Comparison of ENCODE assay signal across 14 cellular contexts in the genomic region with DNA sequence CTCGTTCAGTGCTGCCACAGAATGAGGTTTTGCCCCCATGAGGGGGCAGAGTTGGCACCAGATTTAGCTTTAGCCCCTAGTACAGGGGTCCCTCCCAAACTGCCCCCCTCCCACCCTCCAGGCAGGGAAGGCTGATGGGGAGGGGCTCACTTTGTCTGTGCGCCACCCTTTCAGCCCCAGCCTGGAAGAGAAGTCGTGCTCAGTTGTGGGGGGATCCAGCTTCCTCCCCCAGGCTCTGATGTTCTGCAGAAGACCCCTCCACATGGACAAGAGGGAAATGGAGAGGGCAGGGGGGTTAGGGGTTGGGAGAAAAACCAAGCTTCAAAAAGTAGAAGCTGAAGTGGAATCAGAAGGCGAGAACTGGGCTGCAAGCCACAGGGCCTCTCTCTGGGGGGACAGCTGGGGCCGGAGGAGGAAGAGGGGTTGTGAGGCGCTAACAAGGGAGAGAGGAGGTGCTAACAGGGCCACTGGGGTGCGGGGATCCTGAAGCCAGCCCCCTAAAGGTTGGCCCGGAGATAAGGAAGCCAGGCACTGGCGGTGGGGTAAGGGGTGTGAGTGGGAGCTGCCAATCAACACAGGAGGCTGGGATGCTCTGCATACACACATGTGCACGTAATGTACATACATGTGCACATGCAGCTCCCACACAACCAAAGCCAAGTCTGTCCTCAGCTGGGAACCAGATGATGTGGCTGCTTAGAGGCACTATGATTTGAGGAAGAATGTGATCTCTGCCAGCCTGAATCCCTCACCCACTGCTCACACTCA. TPM values are rescaled to one million over a fixed set of nuclear protein-coding genes. Genes with fewer than 3 reads are reported as not detected.
DNase-seq lines count a peak whose midpoint lies in the region; ATAC-seq, FAIRE-seq and TF ChIP-seq lines count a peak whose summit lies in the region.
"Had no signal": no experiment of that assay in that cellular context is flagged by ENCODE, and none has a peak within 500 bp of the region (broad histone marks: within the 10 kb centered on the region; RNA-seq: fewer than 3 reads in every experiment).

No MANE protein-coding gene starts in this region.

- DNase-seq in activated CD4-positive, alpha-beta T cell treated with anti-CD3 and anti-CD28 coated beads for 36 hours: peak; percentile 3
- no peak for DNase-seq in activated CD4-positive, alpha-beta T cell treated with anti-CD3 and anti-CD28 coated beads for 48 hours
- DNase-seq in astrocyte of the spinal cord (ENCODE audit: low read depth, low spot score) (peak; percentile 37), lung (ENCODE audit: low spot score) (peak; percentile 28), type B pancreatic cell (ENCODE audit: extremely low spot score, unreplicated experiment) (no peak), HK-2 (ENCODE audit: unreplicated experiment) (no peak), urothelium cell line (ENCODE audit: low spot score) (no peak), NCI-H128 (lab: John Stamatoyannopoulos, UW; ENCODE audit: unreplicated experiment) (no peak)
- DNase-seq: activated naive CD4-positive, alpha-beta T cell treated with anti-CD3 and anti-CD28 coated beads for 36 hours; effector memory CD8-positive, alpha-beta T cell; NCI-H2171 had no signal

- CTCF ChIA-PET in activated CD4-positive, alpha-beta T cell treated with anti-CD3 and anti-CD28 coated beads for 36 hours (lab: Charles Lee): interaction anchor here (0.5 to 3.7 kb wide), 6 partner anchors 50 to 381 kb away, joined by 3 to 29 read pairs (median 4); a partner anchor contains a TSS

- POLR2A ChIA-PET in activated CD4-positive, alpha-beta T cell treated with anti-CD3 and anti-CD28 coated beads for 36 hours (lab: Charles Lee): no interaction called here

- no peaks in the 10 kb centered on the region for H3K9me3 Mint-ChIP-seq in activated CD4-positive, alpha-beta T cell treated with anti-CD3 and anti-CD28 coated beads for 36 hours (ENCODE audit: low read depth)
- no peaks in the 10 kb centered on the region for H3K9me3 Mint-ChIP-seq in type B pancreatic cell
- H3K9me3 Mint-ChIP-seq: activated naive CD4-positive, alpha-beta T cell treated with anti-CD3 and anti-CD28 coated beads for 36 hours; effector memory CD8-positive, alpha-beta T cell had no signal

- WGBS in lung, 2 donors: 31 to 46% methylated on average over 10 of the region's 10 CpGs

- H3K4me3 ChIP-seq in astrocyte of the spinal cord (ENCODE audit: low read depth, low read length) (no peak overlapping the region), lung (no peak overlapping the region)

- H3K36me3 ChIP-seq in lung (ENCODE audit: control insufficient read depth in 2 of 2, insufficient read depth in 2 of 2, low read length in 2 of 2): no peaks in the 10 kb centered on the region

- no peak for FAIRE-seq in urothelium cell line (lab: Jason Lieb, UNC)

- H3K4me1 Mint-ChIP-seq in activated CD4-positive, alpha-beta T cell treated with anti-CD3 and anti-CD28 coated beads for 36 hours: no peaks in the 10 kb centered on the region
- H3K4me1 Mint-ChIP-seq in type B pancreatic cell (ENCODE audit: unreplicated experiment): peaks cover 51% of the 10 kb centered on the region

- H3K27ac ChIP-seq in lung (ENCODE audit: low read depth in 1 of 2, low read length in 1 of 2): no peak overlapping the region
- H3K27ac ChIP-seq: 22Rv1 had no signal

- H3K27me3 Mint-ChIP-seq in activated CD4-positive, alpha-beta T cell treated with anti-CD3 and anti-CD28 coated beads for 36 hours: peaks cover 4% of the 10 kb centered on the region
- peaks cover 19% of the 10 kb centered on the region for H3K27me3 Mint-ChIP-seq in type B pancreatic cell

- no peaks in the 10 kb centered on the region for H3K36me3 Mint-ChIP-seq in activated CD4-positive, alpha-beta T cell treated with anti-CD3 and anti-CD28 coated beads for 36 hours (ENCODE audit: low read depth)
- H3K36me3 Mint-ChIP-seq in type B pancreatic cell: no peaks in the 10 kb centered on the region

- no peak for ATAC-seq in activated CD4-positive, alpha-beta T cell treated with anti-CD3 and anti-CD28 coated beads for 36 hours
- no peak for ATAC-seq in lung (ENCODE audit: insufficient read depth, low FRiP score)
- ATAC-seq: activated CD4-positive, CD25-positive, alpha-beta regulatory T cell treated with anti-CD3 and anti-CD28 coated beads, Interleukin-2, amount 50 U/mL, for 24 hours; effector memory CD8-positive, alpha-beta T cell had no signal

- in situ Hi-C loops in astrocyte of the spinal cord (cut with HindIII; ENCODE audit: low sequenced_read_pairs): no loop called here

- H3K4me1 ChIP-seq in lung (ENCODE audit: control insufficient read depth in 2 of 2, insufficient read depth in 2 of 2, low read length in 2 of 2): peaks cover 0 to 11% of the 10 kb centered on the region in 2 donors

- no peaks in the 10 kb centered on the region for H3K9me3 ChIP-seq in lung (ENCODE audit: control insufficient read depth in 2 of 2, insufficient read depth in 1 of 2, low read length in 1 of 2)

- no peak overlapping the region for H3K27ac Mint-ChIP-seq in activated CD4-positive, alpha-beta T cell treated with anti-CD3 and anti-CD28 coated beads for 36 hours
- no peak overlapping the region for H3K27ac Mint-ChIP-seq in type B pancreatic cell
- H3K27ac Mint-ChIP-seq: activated naive CD4-positive, alpha-beta T cell treated with anti-CD3 and anti-CD28 coated beads for 36 hours; effector memory CD8-positive, alpha-beta T cell had no signal

- TF ChIP-seq CTCF in astrocyte of the spinal cord (IDR thresholded peaks at IDR 0.05; ENCODE audit: low read depth, low read length) (no peak), lung (IDR thresholded peaks at IDR 0.05; ENCODE audit: control extremely low read depth, extremely low read depth) (no peak), type B pancreatic cell (conservative IDR thresholded peaks at IDR 0.05) (no peak)

- intact Hi-C loops in activated CD4-positive, alpha-beta T cell treated with anti-CD3 and anti-CD28 coated beads for 36 hours (cut with DNase I, micrococcal nuclease): no loop called here

- no peak overlapping the region for H3K4me3 Mint-ChIP-seq in activated CD4-positive, alpha-beta T cell treated with anti-CD3 and anti-CD28 coated beads for 36 hours
- peak overlapping the region; percentile 50 for H3K4me3 Mint-ChIP-seq in type B pancreatic cell
- H3K4me3 Mint-ChIP-seq: activated naive CD4-positive, alpha-beta T cell treated with anti-CD3 and anti-CD28 coated beads for 36 hours; effector memory CD8-positive, alpha-beta T cell had no signal

- H3K27me3 ChIP-seq in lung (ENCODE audit: control insufficient read depth, insufficient read depth): no peaks in the 10 kb centered on the region

RNA-seq across cellular contexts. Expression of a gene that starts 7.0 kb away (rescaled TPM):
- total RNA-seq in activated CD4-positive, alpha-beta T cell treated with anti-CD3 and anti-CD28 coated beads for 36 hours: under 1 TPM; 0.23 TPM
- 1 to 10 TPM in 1 of 2 donors, under 1 TPM in 1; 0.63 to 8.0 TPM for total RNA-seq in lung
- polyA plus RNA-seq in lung: 1 to 10 TPM; 5.6 to 6.2 TPM
- total RNA-seq in type B pancreatic cell (ENCODE audit: low replicate concordance): 1.6 and 1.8 TPM in 2 replicates
- total RNA-seq: activated naive CD4-positive, alpha-beta T cell treated with anti-CD3 and anti-CD28 coated beads for 36 hours; Right ventricle myocardium superior had no signal

Comparison
In these comparisons a context has a peak if more than half of its experiments do, and no peak if none do; other contexts are left out.
1. DNase-seq: peak in activated CD4-positive, alpha-beta T cell treated with anti-CD3 and anti-CD28 coated beads for 36 hours (single experiment), astrocyte of the spinal cord (single experiment) and lung (single experiment); none in activated CD4-positive, alpha-beta T cell treated with anti-CD3 and anti-CD28 coated beads for 48 hours (single experiment), type B pancreatic cell (single experiment), HK-2 (single experiment), urothelium cell line (single experiment) and NCI-H128 (single experiment).